In genomic region chr2:101803128-101803527, GRCh38 we compare ENCODE assay signal across 11 cellular contexts.
DNase-seq lines count a peak whose midpoint lies in the region; ATAC-seq and TF ChIP-seq lines count a peak whose summit lies in the region.
"Had no signal": no experiment of that assay in that cellular context is flagged by ENCODE, and none has a peak within 500 bp of the region (broad histone marks: within the 10 kb centered on the region; RNA-seq: fewer than 3 reads in every experiment).

No MANE protein-coding gene starts in this region.

- no peak overlapping the region for H3K14ac ChIP-seq in trophoblast cell (ENCODE audit: low read length)

- peaks cover 60% of the 10 kb centered on the region for H3K4me1 ChIP-seq in adipocyte (ENCODE audit: control insufficient read depth, insufficient read depth, low read length)
- H3K4me1 ChIP-seq in trophoblast cell (ENCODE audit: control insufficient read depth in 1 of 2, insufficient read depth in 2 of 2, low read length in 2 of 2): peaks cover 28 to 43% of the 10 kb centered on the region in 2 experiments

- no peak overlapping the region for H4K8ac ChIP-seq in trophoblast cell (ENCODE audit: low read depth, low read length)

- H3K9me3 ChIP-seq in adipocyte (ENCODE audit: control insufficient read depth, low read length): no peaks in the 10 kb centered on the region
- H3K9me3 ChIP-seq in trophoblast cell (ENCODE audit: insufficient read depth, low read depth, low read length): no peaks in the 10 kb centered on the region

- no peaks in the 10 kb centered on the region for H3K36me3 ChIP-seq in adipocyte (ENCODE audit: control insufficient read depth, insufficient read depth, low read length, severe bottlenecking)
- peaks cover 0 to 3% of the 10 kb centered on the region in 2 experiments for H3K36me3 ChIP-seq in trophoblast cell (ENCODE audit: control insufficient read depth in 1 of 2, insufficient read depth in 2 of 2, low read length in 2 of 2)

- no peak overlapping the region for H2BK5ac ChIP-seq in trophoblast cell (ENCODE audit: low read depth, low read length, poor library complexity)

- H3K9ac ChIP-seq in adipocyte (ENCODE audit: low read length): peak overlapping the region; percentile 62
- no peak overlapping the region for H3K9ac ChIP-seq in trophoblast cell (ENCODE audit: low read length)

- no peak overlapping the region for H2BK12ac ChIP-seq in trophoblast cell (ENCODE audit: low read length)

- no peak for TF ChIP-seq CTCF in foreskin fibroblast (IDR thresholded peaks at IDR 0.05; ENCODE audit: low read depth, low read length)

- peak overlapping the region; percentile 35 for H4K91ac ChIP-seq in trophoblast cell (ENCODE audit: low read depth, low read length)

- no peak for ATAC-seq in HG03175 (IDR thresholded peaks at IDR 0.05; ENCODE audit: unreplicated experiment)
- no peak for ATAC-seq in GM21576 (IDR thresholded peaks at IDR 0.05; ENCODE audit: unreplicated experiment)
- ATAC-seq: natural killer cell had no signal

- no CpG with 5 or more reads among the region's 1 CpG for WGBS in trophoblast cell (ENCODE audit: extremely low coverage, insufficient coverage, insufficient read length)

- H3K23ac ChIP-seq in trophoblast cell (ENCODE audit: low read length): no peak overlapping the region

- H2AK5ac ChIP-seq in trophoblast cell (ENCODE audit: low read length): no peak overlapping the region

- H3K4ac ChIP-seq in trophoblast cell (ENCODE audit: low read depth, low read length): no peak overlapping the region

- H4K12ac ChIP-seq in trophoblast cell (ENCODE audit: low read depth, low read length): no peak overlapping the region

- H2AFZ ChIP-seq in trophoblast cell (ENCODE audit: insufficient read depth, low read length, poor library complexity): no peak overlapping the region

- H3K4me3 ChIP-seq in adipocyte (ENCODE audit: low read length): no peak overlapping the region
- no peak overlapping the region for H3K4me3 ChIP-seq in foreskin fibroblast (ENCODE audit: low read depth in 1 of 2, low read length in 2 of 2)
- no peak overlapping the region for H3K4me3 ChIP-seq in trophoblast cell (ENCODE audit: low read depth, low read length)

- peaks cover 7% of the 10 kb centered on the region for H3K79me2 ChIP-seq in trophoblast cell (ENCODE audit: control insufficient read depth, insufficient read depth, low read length, poor library complexity)

- no peak overlapping the region for H3K4me2 ChIP-seq in trophoblast cell (ENCODE audit: low read length)

- no peak overlapping the region for H3K18ac ChIP-seq in trophoblast cell (ENCODE audit: low read length)

- H3K27ac ChIP-seq in trophoblast cell (ENCODE audit: low read depth, low read length): peak overlapping the region; percentile 100

- peak; percentile 62 for DNase-seq in HCEC 1CT
- DNase-seq in adipocyte (ENCODE audit: low read depth): no peak
- DNase-seq in foreskin fibroblast: peak; percentile 48 to 64
- DNase-seq in trophoblast cell: peak in 1 of 2 donors; percentile 64
- no peak for DNase-seq in NCI-H1930 (lab: John Stamatoyannopoulos, UW)
- DNase-seq in GM03348 (ENCODE audit: low spot score): no peak
- DNase-seq: activated naive CD4-positive, alpha-beta T cell treated with anti-CD3 and anti-CD28 coated beads for 36 hours; natural killer cell; NCI-H748 treated with DMSO at 0.1 percent for 48 hours had no signal

- H3K27me3 ChIP-seq in adipocyte (replicated peaks; ENCODE audit: control insufficient read depth, insufficient read depth, low read length) (no peaks in the 10 kb centered on the region), trophoblast cell (ENCODE audit: insufficient read depth, low read length) (no peaks in the 10 kb centered on the region)

- H3K79me1 ChIP-seq in trophoblast cell (ENCODE audit: low read length): peaks cover 32% of the 10 kb centered on the region

- no peak overlapping the region for H2BK120ac ChIP-seq in trophoblast cell (ENCODE audit: insufficient read depth, low read length, poor library complexity)

Comparison
In these comparisons a context has a peak if more than half of its experiments do, and no peak if none do; other contexts are left out.
1. DNase-seq: peak in HCEC 1CT (single experiment) and foreskin fibroblast (2 of 2); none in adipocyte (single experiment), NCI-H1930 (0 of 2) and GM03348 (single experiment).